Comparison of ENCODE assay signal across 31 cellular contexts in genomic region chr16:18811925-18812324, GRCh38.
"Had no signal": no experiment of that assay in that cellular context is flagged by ENCODE, and none has a peak within 500 bp of the region (broad histone marks: within the 10 kb centered on the region; RNA-seq: fewer than 3 reads in every experiment).

No MANE protein-coding gene starts in this region.

- H3K27ac ChIP-seq: ascending aorta, breast epithelium, cardiac muscle cell, colonic mucosa, epithelial cell of prostate, esophagus squamous epithelium, VCaP had no signal

- DNase-seq: activated CD4-positive, alpha-beta memory T cell treated with anti-CD3 and anti-CD28 coated beads, Interleukin-2, amount 10 ng/mL, durations not matched to agents 7 days and 5 days; activated CD4-positive, alpha-beta T cell treated with anti-CD3 and anti-CD28 coated beads for 1 hour; activated CD4-positive, alpha-beta T cell treated with anti-CD3 and anti-CD28 coated beads for 4 hours; activated CD4-positive, alpha-beta T cell treated with anti-CD3 and anti-CD28 coated beads, Interleukin-2, amount 10 ng/mL, durations not matched to agents 7 days and 5 days; activated CD4-positive, alpha-beta T cell treated with anti-CD3 and anti-CD28 coated beads, Interleukin-2, amount 50 U/mL, for 4 hours; activated CD8-positive, alpha-beta memory T cell treated with anti-CD3 and anti-CD28 coated beads, Interleukin-2, amount 50 U/mL, for 48 hours; activated effector memory CD4-positive, alpha-beta T cell treated with Interleukin-2 at 50 U/mL for 16 hours; activated gamma-delta T cell treated with Interleukin-2 at 50 U/mL for 16 hours; activated naive CD4-positive, alpha-beta T cell treated with Interleukin-2 at 50 U/mL for 16 hours; activated naive CD8-positive, alpha-beta T cell treated with anti-CD3 and anti-CD28 coated beads, Interleukin-2, amount 10 ng/mL, durations not matched to agents 7 days and 5 days; activated T-cell treated with anti-CD3 and anti-CD28 coated beads for 4 hours; central memory CD4-positive, alpha-beta T cell; cerebellar nuclear complex; colonic mucosa; effector CD8-positive, alpha-beta T cell; esophagus squamous epithelium; foreskin melanocyte; head of caudate nucleus; T-helper 2 cell had no signal

- ATAC-seq: activated naive CD4-positive, alpha-beta T cell treated with anti-CD3 and anti-CD28 coated beads, Interleukin-2, amount 50 U/mL, for 72 hours; activated T-helper 17 cell treated with anti-CD3 and anti-CD28 coated beads, Interleukin-2, amount 50 U/mL, for 72 hours; WTC11 had no signal

- H3K9me3 ChIP-seq: ascending aorta, breast epithelium, colonic mucosa, esophagus squamous epithelium had no signal

- H3K4me3 ChIP-seq: ascending aorta, breast epithelium, cardiac muscle cell, colonic mucosa, esophagus squamous epithelium had no signal

- H3K36me3 ChIP-seq: colonic mucosa had no signal

- H3K9me3 Mint-ChIP-seq: activated CD4-positive, alpha-beta memory T cell treated with anti-CD3 and anti-CD28 coated beads, Interleukin-2, amount 10 ng/mL, durations not matched to agents 7 days and 5 days; activated CD4-positive, alpha-beta T cell treated with anti-CD3 and anti-CD28 coated beads, Interleukin-2, amount 10 ng/mL, durations not matched to agents 7 days and 5 days; activated naive CD4-positive, alpha-beta T cell treated with anti-CD3 and anti-CD28 coated beads, Interleukin-2, amount 50 U/mL, for 72 hours; activated naive CD8-positive, alpha-beta T cell treated with anti-CD3 and anti-CD28 coated beads, Interleukin-2, amount 10 ng/mL, durations not matched to agents 7 days and 5 days; activated T-helper 17 cell treated with anti-CD3 and anti-CD28 coated beads, Interleukin-2, amount 50 U/mL, for 72 hours; brain had no signal

- H3K4me3 Mint-ChIP-seq: activated CD4-positive, alpha-beta memory T cell treated with anti-CD3 and anti-CD28 coated beads, Interleukin-2, amount 10 ng/mL, durations not matched to agents 7 days and 5 days; activated CD4-positive, alpha-beta T cell treated with anti-CD3 and anti-CD28 coated beads, Interleukin-2, amount 10 ng/mL, durations not matched to agents 7 days and 5 days; activated naive CD8-positive, alpha-beta T cell treated with anti-CD3 and anti-CD28 coated beads, Interleukin-2, amount 10 ng/mL, durations not matched to agents 7 days and 5 days; activated T-helper 17 cell treated with anti-CD3 and anti-CD28 coated beads, Interleukin-2, amount 50 U/mL, for 72 hours; brain; WTC11 had no signal

- H3K27me3 Mint-ChIP-seq: activated CD4-positive, alpha-beta memory T cell treated with anti-CD3 and anti-CD28 coated beads, Interleukin-2, amount 10 ng/mL, durations not matched to agents 7 days and 5 days; activated CD4-positive, alpha-beta T cell treated with anti-CD3 and anti-CD28 coated beads, Interleukin-2, amount 10 ng/mL, durations not matched to agents 7 days and 5 days; activated naive CD8-positive, alpha-beta T cell treated with anti-CD3 and anti-CD28 coated beads, Interleukin-2, amount 10 ng/mL, durations not matched to agents 7 days and 5 days; activated T-helper 17 cell treated with anti-CD3 and anti-CD28 coated beads, Interleukin-2, amount 50 U/mL, for 72 hours; brain had no signal

- H3K4me1 ChIP-seq: ascending aorta, breast epithelium, colonic mucosa, esophagus squamous epithelium had no signal

- H3K27me3 ChIP-seq: ascending aorta, breast epithelium, cardiac muscle cell, colonic mucosa, esophagus squamous epithelium had no signal

- H3K4me1 Mint-ChIP-seq: activated CD4-positive, alpha-beta memory T cell treated with anti-CD3 and anti-CD28 coated beads, Interleukin-2, amount 10 ng/mL, durations not matched to agents 7 days and 5 days; activated CD4-positive, alpha-beta T cell treated with anti-CD3 and anti-CD28 coated beads, Interleukin-2, amount 10 ng/mL, durations not matched to agents 7 days and 5 days; activated naive CD8-positive, alpha-beta T cell treated with anti-CD3 and anti-CD28 coated beads, Interleukin-2, amount 10 ng/mL, durations not matched to agents 7 days and 5 days; activated T-helper 17 cell treated with anti-CD3 and anti-CD28 coated beads, Interleukin-2, amount 50 U/mL, for 72 hours; brain had no signal

- H3K27ac Mint-ChIP-seq: activated CD4-positive, alpha-beta memory T cell treated with anti-CD3 and anti-CD28 coated beads, Interleukin-2, amount 10 ng/mL, durations not matched to agents 7 days and 5 days; activated CD4-positive, alpha-beta T cell treated with anti-CD3 and anti-CD28 coated beads, Interleukin-2, amount 10 ng/mL, durations not matched to agents 7 days and 5 days; activated naive CD4-positive, alpha-beta T cell treated with anti-CD3 and anti-CD28 coated beads, Interleukin-2, amount 50 U/mL, for 72 hours; activated naive CD8-positive, alpha-beta T cell treated with anti-CD3 and anti-CD28 coated beads, Interleukin-2, amount 10 ng/mL, durations not matched to agents 7 days and 5 days; activated T-helper 17 cell treated with anti-CD3 and anti-CD28 coated beads, Interleukin-2, amount 50 U/mL, for 72 hours; brain; WTC11 had no signal

- FAIRE-seq: endometrium, endothelial cell of umbilical vein, TTC549 had no signal
